In genomic region chr2:12074126-12074883, GRCh38 we compare ENCODE assay signal across 1 cellular context.
A peak's percentile ranks its signal among the peaks of the same experiment; 100 is the strongest.
TF ChIP-seq lines count a peak whose summit lies in the region.

No MANE protein-coding gene starts in this region.

TF ChIP-seq in K562, 482 proteins besides CTCF, POLR2A, EP300 and RAD21 (continued from another document and continues in another):
- no peak for TF ChIP-seq MXD1 (CRISPR knock-in tag; IDR thresholded peaks at IDR 0.05; ENCODE audit: borderline replicate concordance, poor library complexity, severe bottlenecking)
- TF ChIP-seq RNF2 (IDR thresholded peaks at IDR 0.05), result peak; percentile 63; the same call in 1 of the 2 replicates
- TF ChIP-seq ZNF316 (IDR thresholded peaks at IDR 0.05), result peak; percentile 46; the same call in 1 of the 2 replicates
- 0 out of 2 replicates have a peak, but pooled peaks have one; percentile 63 for TF ChIP-seq ZNF76 (CRISPR knock-in tag; IDR thresholded peaks at IDR 0.05; ENCODE audit: borderline replicate concordance)
- TF ChIP-seq MEF2D (tag; conservative IDR thresholded peaks at IDR 0.05; ENCODE audit: low read depth), result peak; percentile 79
- no peak for TF ChIP-seq SREBF2 (CRISPR knock-in tag; IDR thresholded peaks at IDR 0.05)
- TF ChIP-seq HNRNPUL1 (IDR thresholded peaks at IDR 0.05; ENCODE audit: low read length), result no peak
- TF ChIP-seq, protein P1, sequence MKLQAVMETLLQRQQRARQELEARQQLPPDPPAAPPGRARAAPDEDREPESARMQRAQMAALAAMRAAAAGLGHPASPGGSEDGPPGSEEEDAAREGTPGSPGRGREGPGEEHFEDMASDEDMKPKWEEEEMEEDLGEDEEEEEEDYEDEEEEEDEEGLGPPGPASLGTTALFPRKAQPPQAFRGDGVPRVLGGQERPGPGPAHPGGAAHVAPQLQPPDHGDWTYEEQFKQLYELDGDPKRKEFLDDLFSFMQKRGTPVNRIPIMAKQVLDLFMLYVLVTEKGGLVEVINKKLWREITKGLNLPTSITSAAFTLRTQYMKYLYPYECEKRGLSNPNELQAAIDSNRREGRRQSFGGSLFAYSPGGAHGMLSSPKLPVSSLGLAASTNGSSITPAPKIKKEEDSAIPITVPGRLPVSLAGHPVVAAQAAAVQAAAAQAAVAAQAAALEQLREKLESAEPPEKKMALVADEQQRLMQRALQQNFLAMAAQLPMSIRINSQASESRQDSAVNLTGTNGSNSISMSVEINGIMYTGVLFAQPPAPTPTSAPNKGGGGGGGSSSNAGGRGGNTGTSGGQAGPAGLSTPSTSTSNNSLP (IDR thresholded peaks at IDR 0.05; ENCODE audit: borderline replicate concordance, low read depth, low read length), result peak; percentile 36; the same call in 1 of the 2 replicates
- TF ChIP-seq RBM34 (IDR thresholded peaks at IDR 0.05; ENCODE audit: borderline replicate concordance, insufficient read depth, low read length), result no peak
- peak; percentile 52 to 53 for TF ChIP-seq NRF1 (conservative IDR thresholded peaks at IDR 0.05 in 1 of 2, IDR thresholded peaks at IDR 0.05 in 1 of 2)
- TF ChIP-seq RBM22 (IDR thresholded peaks at IDR 0.05; ENCODE audit: low read depth, low read length, poor library complexity, severe bottlenecking), result no peak
- no peak for TF ChIP-seq ETV5 (CRISPR knock-in tag; IDR thresholded peaks at IDR 0.05; ENCODE audit: low read depth)
- no peak for TF ChIP-seq HDAC6 (IDR thresholded peaks at IDR 0.05; ENCODE audit: low read depth, low read length)
- no peak for TF ChIP-seq ADNP (tag; IDR thresholded peaks at IDR 0.05)
- TF ChIP-seq ID3 (CRISPR knock-in tag; IDR thresholded peaks at IDR 0.05), result no peak
- peak; percentile 85 for TF ChIP-seq ID3 (tag; IDR thresholded peaks at IDR 0.05)
- peak; percentile 32 for TF ChIP-seq KDM5B (IDR thresholded peaks at IDR 0.05; ENCODE audit: insufficient replicate concordance, low read depth, low read length)
- TF ChIP-seq, protein P2, sequence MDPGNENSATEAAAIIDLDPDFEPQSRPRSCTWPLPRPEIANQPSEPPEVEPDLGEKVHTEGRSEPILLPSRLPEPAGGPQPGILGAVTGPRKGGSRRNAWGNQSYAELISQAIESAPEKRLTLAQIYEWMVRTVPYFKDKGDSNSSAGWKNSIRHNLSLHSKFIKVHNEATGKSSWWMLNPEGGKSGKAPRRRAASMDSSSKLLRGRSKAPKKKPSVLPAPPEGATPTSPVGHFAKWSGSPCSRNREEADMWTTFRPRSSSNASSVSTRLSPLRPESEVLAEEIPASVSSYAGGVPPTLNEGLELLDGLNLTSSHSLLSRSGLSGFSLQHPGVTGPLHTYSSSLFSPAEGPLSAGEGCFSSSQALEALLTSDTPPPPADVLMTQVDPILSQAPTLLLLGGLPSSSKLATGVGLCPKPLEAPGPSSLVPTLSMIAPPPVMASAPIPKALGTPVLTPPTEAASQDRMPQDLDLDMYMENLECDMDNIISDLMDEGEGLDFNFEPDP (CRISPR knock-in tag; IDR thresholded peaks at IDR 0.05), result no peak
- TF ChIP-seq FOXA3 (CRISPR knock-in tag; conservative IDR thresholded peaks at IDR 0.05 in 1 of 2, IDR thresholded peaks at IDR 0.05 in 1 of 2), result peak in 1 of 2 experiments; percentile 37; a peak in 2 of 4 replicates
- TF ChIP-seq ZNF354B (CRISPR knock-in tag; IDR thresholded peaks at IDR 0.05), result no peak
- peak; percentile 92 to 95 for TF ChIP-seq KDM1A (IDR thresholded peaks at IDR 0.05)
- TF ChIP-seq SNIP1 (IDR thresholded peaks at IDR 0.05; ENCODE audit: low read depth), result no peak
- no peak for TF ChIP-seq ZNF77 (CRISPR knock-in tag; IDR thresholded peaks at IDR 0.05)
- no peak for TF ChIP-seq SPI1 (IDR thresholded peaks at IDR 0.05; ENCODE audit: borderline replicate concordance, low read depth, low read length)
- peak; percentile 80 for TF ChIP-seq LEF1 (IDR thresholded peaks at IDR 0.05)
- TF ChIP-seq ATF3 (IDR thresholded peaks at IDR 0.05), result peak; percentile 93
- TF ChIP-seq ATF3 (CRISPR knock-in tag; conservative IDR thresholded peaks at IDR 0.05), result peak; percentile 33; the same call in 1 of the 2 replicates
- TF ChIP-seq CHD1 (IDR thresholded peaks at IDR 0.05; ENCODE audit: low read length), result no peak
- peak; percentile 83 for TF ChIP-seq CC2D1A (IDR thresholded peaks at IDR 0.05)
- peak; percentile 81; the same call in 1 of the 2 replicates for TF ChIP-seq ZNF584 (CRISPR knock-in tag; IDR thresholded peaks at IDR 0.05; ENCODE audit: low read depth)
- no peak; the same call in 1 of the 2 replicates for TF ChIP-seq ZNF239 (CRISPR knock-in tag; IDR thresholded peaks at IDR 0.05)
- TF ChIP-seq, protein P3, sequence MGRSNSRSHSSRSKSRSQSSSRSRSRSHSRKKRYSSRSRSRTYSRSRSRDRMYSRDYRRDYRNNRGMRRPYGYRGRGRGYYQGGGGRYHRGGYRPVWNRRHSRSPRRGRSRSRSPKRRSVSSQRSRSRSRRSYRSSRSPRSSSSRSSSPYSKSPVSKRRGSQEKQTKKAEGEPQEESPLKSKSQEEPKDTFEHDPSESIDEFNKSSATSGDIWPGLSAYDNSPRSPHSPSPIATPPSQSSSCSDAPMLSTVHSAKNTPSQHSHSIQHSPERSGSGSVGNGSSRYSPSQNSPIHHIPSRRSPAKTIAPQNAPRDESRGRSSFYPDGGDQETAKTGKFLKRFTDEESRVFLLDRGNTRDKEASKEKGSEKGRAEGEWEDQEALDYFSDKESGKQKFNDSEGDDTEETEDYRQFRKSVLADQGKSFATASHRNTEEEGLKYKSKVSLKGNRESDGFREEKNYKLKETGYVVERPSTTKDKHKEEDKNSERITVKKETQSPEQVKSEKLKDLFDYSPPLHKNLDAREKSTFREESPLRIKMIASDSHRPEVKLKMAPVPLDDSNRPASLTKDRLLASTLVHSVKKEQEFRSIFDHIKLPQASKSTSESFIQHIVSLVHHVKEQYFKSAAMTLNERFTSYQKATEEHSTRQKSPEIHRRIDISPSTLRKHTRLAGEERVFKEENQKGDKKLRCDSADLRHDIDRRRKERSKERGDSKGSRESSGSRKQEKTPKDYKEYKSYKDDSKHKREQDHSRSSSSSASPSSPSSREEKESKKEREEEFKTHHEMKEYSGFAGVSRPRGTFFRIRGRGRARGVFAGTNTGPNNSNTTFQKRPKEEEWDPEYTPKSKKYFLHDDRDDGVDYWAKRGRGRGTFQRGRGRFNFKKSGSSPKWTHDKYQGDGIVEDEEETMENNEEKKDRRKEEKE (IDR thresholded peaks at IDR 0.05; ENCODE audit: borderline replicate concordance in 1 of 2, control insufficient read depth in 1 of 2, low read depth in 2 of 2, low read length in 1 of 2), result peak in 1 of 2 experiments; percentile 32; a peak in 1 of 4 replicates
- peak; percentile 78 for TF ChIP-seq STAT5A (IDR thresholded peaks at IDR 0.05; ENCODE audit: borderline replicate concordance, low read length)
- no peak for TF ChIP-seq GTF2A2 (tag; IDR thresholded peaks at IDR 0.05)
- no peak for TF ChIP-seq ZNF707 (CRISPR knock-in tag; conservative IDR thresholded peaks at IDR 0.05)
- TF ChIP-seq ZBTB34 (CRISPR knock-in tag; IDR thresholded peaks at IDR 0.05), result no peak
- peak; percentile 48; the same call in 1 of the 2 replicates for TF ChIP-seq ZBED1 (IDR thresholded peaks at IDR 0.05)
- 0 out of 2 replicates have a peak, but pooled peaks have one; percentile 50 for TF ChIP-seq ZBTB17 (CRISPR knock-in tag; IDR thresholded peaks at IDR 0.05)
- TF ChIP-seq, protein P4, sequence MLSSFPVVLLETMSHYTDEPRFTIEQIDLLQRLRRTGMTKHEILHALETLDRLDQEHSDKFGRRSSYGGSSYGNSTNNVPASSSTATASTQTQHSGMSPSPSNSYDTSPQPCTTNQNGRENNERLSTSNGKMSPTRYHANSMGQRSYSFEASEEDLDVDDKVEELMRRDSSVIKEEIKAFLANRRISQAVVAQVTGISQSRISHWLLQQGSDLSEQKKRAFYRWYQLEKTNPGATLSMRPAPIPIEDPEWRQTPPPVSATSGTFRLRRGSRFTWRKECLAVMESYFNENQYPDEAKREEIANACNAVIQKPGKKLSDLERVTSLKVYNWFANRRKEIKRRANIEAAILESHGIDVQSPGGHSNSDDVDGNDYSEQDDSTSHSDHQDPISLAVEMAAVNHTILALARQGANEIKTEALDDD (IDR thresholded peaks at IDR 0.05), result peak; percentile 77
- TF ChIP-seq HES1 (IDR thresholded peaks at IDR 0.05; ENCODE audit: low read depth), result peak; percentile 97
- TF ChIP-seq MAZ (CRISPR knock-in tag; conservative IDR thresholded peaks at IDR 0.05 in 1 of 2, IDR thresholded peaks at IDR 0.05 in 1 of 2), result peak in 1 of 2 experiments; percentile 76
- 0 out of 2 replicates have a peak, but pooled peaks have one; percentile 32 for TF ChIP-seq ZFPM2 (CRISPR knock-in tag; IDR thresholded peaks at IDR 0.05)
- TF ChIP-seq ATF7 (IDR thresholded peaks at IDR 0.05), result peak; percentile 98
- 0 out of 2 replicates have a peak, but pooled peaks have one; percentile 36 for TF ChIP-seq OTX1 (CRISPR knock-in tag; IDR thresholded peaks at IDR 0.05)
- TF ChIP-seq ZNF695 (CRISPR knock-in tag; IDR thresholded peaks at IDR 0.05), result no peak
- peak; percentile 70 for TF ChIP-seq L3MBTL2 (IDR thresholded peaks at IDR 0.05)
- TF ChIP-seq KLF16 (IDR thresholded peaks at IDR 0.05), result peak; percentile 93
- no peak for TF ChIP-seq RBFOX2 (IDR thresholded peaks at IDR 0.05; ENCODE audit: low read depth, low read length)
- TF ChIP-seq MTA1 (IDR thresholded peaks at IDR 0.05; ENCODE audit: borderline replicate concordance), result peak; percentile 93
- no peak for TF ChIP-seq U2AF1 (optimal IDR thresholded peaks at IDR 0.05; ENCODE audit: low read depth, low read length)
- TF ChIP-seq SMAD4 (CRISPR knock-in tag; conservative IDR thresholded peaks at IDR 0.05), result peak; percentile 84
- peak; percentile 52 for TF ChIP-seq MAFG (tag; conservative IDR thresholded peaks at IDR 0.05)
- TF ChIP-seq ZNF146 (CRISPR knock-in tag; IDR thresholded peaks at IDR 0.05; ENCODE audit: unreplicated experiment), result no peak
- TF ChIP-seq PHB (CRISPR knock-in tag; IDR thresholded peaks at IDR 0.05), result no peak
- TF ChIP-seq, protein P5, sequence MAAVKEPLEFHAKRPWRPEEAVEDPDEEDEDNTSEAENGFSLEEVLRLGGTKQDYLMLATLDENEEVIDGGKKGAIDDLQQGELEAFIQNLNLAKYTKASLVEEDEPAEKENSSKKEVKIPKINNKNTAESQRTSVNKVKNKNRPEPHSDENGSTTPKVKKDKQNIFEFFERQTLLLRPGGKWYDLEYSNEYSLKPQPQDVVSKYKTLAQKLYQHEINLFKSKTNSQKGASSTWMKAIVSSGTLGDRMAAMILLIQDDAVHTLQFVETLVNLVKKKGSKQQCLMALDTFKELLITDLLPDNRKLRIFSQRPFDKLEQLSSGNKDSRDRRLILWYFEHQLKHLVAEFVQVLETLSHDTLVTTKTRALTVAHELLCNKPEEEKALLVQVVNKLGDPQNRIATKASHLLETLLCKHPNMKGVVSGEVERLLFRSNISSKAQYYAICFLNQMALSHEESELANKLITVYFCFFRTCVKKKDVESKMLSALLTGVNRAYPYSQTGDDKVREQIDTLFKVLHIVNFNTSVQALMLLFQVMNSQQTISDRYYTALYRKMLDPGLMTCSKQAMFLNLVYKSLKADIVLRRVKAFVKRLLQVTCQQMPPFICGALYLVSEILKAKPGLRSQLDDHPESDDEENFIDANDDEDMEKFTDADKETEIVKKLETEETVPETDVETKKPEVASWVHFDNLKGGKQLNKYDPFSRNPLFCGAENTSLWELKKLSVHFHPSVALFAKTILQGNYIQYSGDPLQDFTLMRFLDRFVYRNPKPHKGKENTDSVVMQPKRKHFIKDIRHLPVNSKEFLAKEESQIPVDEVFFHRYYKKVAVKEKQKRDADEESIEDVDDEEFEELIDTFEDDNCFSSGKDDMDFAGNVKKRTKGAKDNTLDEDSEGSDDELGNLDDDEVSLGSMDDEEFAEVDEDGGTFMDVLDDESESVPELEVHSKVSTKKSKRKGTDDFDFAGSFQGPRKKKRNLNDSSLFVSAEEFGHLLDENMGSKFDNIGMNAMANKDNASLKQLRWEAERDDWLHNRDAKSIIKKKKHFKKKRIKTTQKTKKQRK (IDR thresholded peaks at IDR 0.05; ENCODE audit: borderline replicate concordance, low read depth, low read length), result no peak
- peak; percentile 75 for TF ChIP-seq BHLHE40 (IDR thresholded peaks at IDR 0.05; ENCODE audit: low read length)
- peak; percentile 53 for TF ChIP-seq TAF9B (IDR thresholded peaks at IDR 0.05; ENCODE audit: partially characterized antibody)
- peak; percentile 86 for TF ChIP-seq GATA2 (CRISPR knock-in tag; IDR thresholded peaks at IDR 0.05)
- 0 out of 2 replicates have a peak, but pooled peaks have one; percentile 39 for TF ChIP-seq ZKSCAN1 (IDR thresholded peaks at IDR 0.05; ENCODE audit: low read depth, low read length)
- no peak for TF ChIP-seq XRCC3 (IDR thresholded peaks at IDR 0.05)
- TF ChIP-seq FOXP1 (CRISPR knock-in tag; IDR thresholded peaks at IDR 0.05), result 0 out of 2 replicates have a peak, but pooled peaks have one; percentile 39
- no peak for TF ChIP-seq ZFP30 (CRISPR knock-in tag; IDR thresholded peaks at IDR 0.05; ENCODE audit: borderline replicate concordance)
- no peak for TF ChIP-seq SMAD2 (IDR thresholded peaks at IDR 0.05; ENCODE audit: low read depth, low read length)
